Comparison of ENCODE assay signal across 1 cellular context in genomic region chr10:13997650-13998049, GRCh38.
TF ChIP-seq lines count a peak whose summit lies in the region.

No MANE protein-coding gene starts in this region.

TF ChIP-seq in liver, 16 proteins besides CTCF, POLR2A, EP300 and RAD21 (continued from another document):
- no peak for TF ChIP-seq FOXA1 (IDR thresholded peaks at IDR 0.05)
- TF ChIP-seq, protein P1, sequence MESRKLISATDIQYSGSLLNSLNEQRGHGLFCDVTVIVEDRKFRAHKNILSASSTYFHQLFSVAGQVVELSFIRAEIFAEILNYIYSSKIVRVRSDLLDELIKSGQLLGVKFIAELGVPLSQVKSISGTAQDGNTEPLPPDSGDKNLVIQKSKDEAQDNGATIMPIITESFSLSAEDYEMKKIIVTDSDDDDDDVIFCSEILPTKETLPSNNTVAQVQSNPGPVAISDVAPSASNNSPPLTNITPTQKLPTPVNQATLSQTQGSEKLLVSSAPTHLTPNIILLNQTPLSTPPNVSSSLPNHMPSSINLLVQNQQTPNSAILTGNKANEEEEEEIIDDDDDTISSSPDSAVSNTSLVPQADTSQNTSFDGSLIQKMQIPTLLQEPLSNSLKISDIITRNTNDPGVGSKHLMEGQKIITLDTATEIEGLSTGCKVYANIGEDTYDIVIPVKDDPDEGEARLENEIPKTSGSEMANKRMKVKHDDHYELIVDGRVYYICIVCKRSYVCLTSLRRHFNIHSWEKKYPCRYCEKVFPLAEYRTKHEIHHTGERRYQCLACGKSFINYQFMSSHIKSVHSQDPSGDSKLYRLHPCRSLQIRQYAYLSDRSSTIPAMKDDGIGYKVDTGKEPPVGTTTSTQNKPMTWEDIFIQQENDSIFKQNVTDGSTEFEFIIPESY (IDR thresholded peaks at IDR 0.05) = no peak
- no peak for TF ChIP-seq FOXA2 (IDR thresholded peaks at IDR 0.05)
- no peak for TF ChIP-seq SP1 (IDR thresholded peaks at IDR 0.05)
- no peak for TF ChIP-seq GABPA (IDR thresholded peaks at IDR 0.05 in 1 of 2, conservative IDR thresholded peaks at IDR 0.05 in 1 of 2)
- peak in 1 of 2 donors; percentile 39 for TF ChIP-seq HNF4A (conservative IDR thresholded peaks at IDR 0.05)
- TF ChIP-seq TAF1 (conservative IDR thresholded peaks at IDR 0.05) = no peak
- peak; percentile 59 to 80 for TF ChIP-seq RXRA (IDR thresholded peaks at IDR 0.05)
- TF ChIP-seq HNF4G (IDR thresholded peaks at IDR 0.05) = no peak
- TF ChIP-seq, protein P2, sequence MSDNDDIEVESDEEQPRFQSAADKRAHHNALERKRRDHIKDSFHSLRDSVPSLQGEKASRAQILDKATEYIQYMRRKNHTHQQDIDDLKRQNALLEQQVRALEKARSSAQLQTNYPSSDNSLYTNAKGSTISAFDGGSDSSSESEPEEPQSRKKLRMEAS (IDR thresholded peaks at IDR 0.05) = no peak
- no peak for TF ChIP-seq JUND (IDR thresholded peaks at IDR 0.05)
- TF ChIP-seq ATF3 (IDR thresholded peaks at IDR 0.05) = no peak
- TF ChIP-seq YY1 (IDR thresholded peaks at IDR 0.05) = peak; percentile 25
- TF ChIP-seq EGR1 (IDR thresholded peaks at IDR 0.05; ENCODE audit: low read depth in 2 of 2) = no peak
